Comparison of ENCODE assay signal across 28 cellular contexts in genomic region chr11:92277871-92278270, GRCh38. TPM values are rescaled to one million over a fixed set of nuclear protein-coding genes. Genes with fewer than 3 reads are reported as not detected.
"Had no signal": no experiment of that assay in that cellular context is flagged by ENCODE, and none has a peak within 500 bp of the region (broad histone marks: within the 10 kb centered on the region; RNA-seq: fewer than 3 reads in every experiment).

No MANE protein-coding gene starts in this region.

- DNase-seq: activated CD4-positive, alpha-beta T cell treated with anti-CD3 and anti-CD28 coated beads, Interleukin-2, amount 10 ng/mL, durations not matched to agents 7 days and 5 days; activated CD4-positive, CD25-positive, alpha-beta regulatory T cell treated with anti-CD3 and anti-CD28 coated beads, Interleukin-2, amount 50 U/mL, for 72 hours; activated CD8-positive, alpha-beta memory T cell treated with anti-CD3 and anti-CD28 coated beads, Interleukin-2, amount 10 ng/mL, durations not matched to agents 7 days and 5 days; activated CD8-positive, alpha-beta T cell treated with anti-CD3 and anti-CD28 coated beads for 36 hours; activated gamma-delta T cell; activated naive CD4-positive, alpha-beta T cell treated with anti-CD3 and anti-CD28 coated beads, Interleukin-2, amount 50 U/mL, for 16 hours; aorta; brain microvascular endothelial cell; colonic mucosa; dorsolateral prefrontal cortex; effector memory CD8-positive, alpha-beta T cell; heart left ventricle; left cardiac atrium; nephron progenitor cell; right lobe of liver; small intestine; stimulated activated CD4-positive, alpha-beta T cell treated with anti-CD3 and anti-CD28 coated beads, Interleukin-2, amount 100 ng/mL, for 24 hours; stimulated activated naive CD8-positive, alpha-beta T cell treated with anti-CD3 and anti-CD28 coated beads, Interleukin-15, amount 100 ng/mL, for 72 hours; uterus; WERI-Rb-1 had no signal

- H3K36me3 ChIP-seq: brain microvascular endothelial cell, colonic mucosa, esophagus muscularis mucosa, gastroesophageal sphincter, heart left ventricle, right lobe of liver, tibial nerve, uterus, WERI-Rb-1 had no signal

- FAIRE-seq: endothelial cell of umbilical vein, islet of Langerhans, small intestine, TTC549 had no signal

- H3K4me1 ChIP-seq: colonic mucosa, esophagus muscularis mucosa, gastroesophageal sphincter, heart left ventricle, right lobe of liver, tibial nerve, uterus had no signal

- ATAC-seq: activated CD8-positive, alpha-beta memory T cell treated with anti-CD3 and anti-CD28 coated beads, Interleukin-2, amount 10 ng/mL, durations not matched to agents 7 days and 5 days; activated CD8-positive, alpha-beta T cell treated with anti-CD3 and anti-CD28 coated beads for 36 hours; effector memory CD8-positive, alpha-beta T cell; gastroesophageal sphincter; heart left ventricle; left cardiac atrium; right lobe of liver; stimulated activated effector memory CD8-positive, alpha-beta T cell treated with anti-CD3 and anti-CD28 coated beads, Interleukin-12 subunit alpha, Interleukin-12 subunit beta, amount 100 ng/mL, for 72 hours; stimulated activated naive CD8-positive, alpha-beta T cell treated with anti-CD3 and anti-CD28 coated beads, Interleukin-15, amount 100 ng/mL, for 72 hours had no signal

- H3K27me3 ChIP-seq: brain microvascular endothelial cell, colonic mucosa, dorsolateral prefrontal cortex, esophagus muscularis mucosa, gastroesophageal sphincter, heart left ventricle, right lobe of liver, tibial nerve, uterus had no signal

- H3K9me3 ChIP-seq: colonic mucosa, esophagus muscularis mucosa, gastroesophageal sphincter, heart left ventricle, right lobe of liver, tibial nerve, uterus had no signal

- H3K27ac ChIP-seq: brain microvascular endothelial cell, colonic mucosa, dorsolateral prefrontal cortex, esophagus muscularis mucosa, gastroesophageal sphincter, heart left ventricle, right lobe of liver, tibial nerve, uterus, WERI-Rb-1 had no signal

- H3K4me3 ChIP-seq: colonic mucosa, dorsolateral prefrontal cortex, esophagus muscularis mucosa, gastroesophageal sphincter, heart left ventricle, right lobe of liver, tibial nerve, uterus had no signal

RNA-seq across cellular contexts. Expression of gene FAT3, which starts 53.3 kb away (rescaled TPM):
- total RNA-seq: activated CD4-positive, alpha-beta T cell treated with anti-CD3 and anti-CD28 coated beads, Interleukin-2, amount 10 ng/mL, durations not matched to agents 7 days and 5 days; activated CD8-positive, alpha-beta memory T cell treated with anti-CD3 and anti-CD28 coated beads, Interleukin-2, amount 10 ng/mL, durations not matched to agents 7 days and 5 days; activated CD8-positive, alpha-beta T cell treated with anti-CD3 and anti-CD28 coated beads for 36 hours; activated T-helper 1 cell treated with anti-CD3 and anti-CD28 coated beads, Interleukin-12 subunit alpha, Interleukin-12 subunit beta, Interleukin-2, Interleukin-4 antibody, amounts not matched to agents 30 ng/mL and 10 ng/mL and 1 ng/mL, durations not matched to agents 14 hours and 24 hours and 36 hours had no signal
